ENCODE assay signal across 8 cellular contexts in the genomic region with DNA sequence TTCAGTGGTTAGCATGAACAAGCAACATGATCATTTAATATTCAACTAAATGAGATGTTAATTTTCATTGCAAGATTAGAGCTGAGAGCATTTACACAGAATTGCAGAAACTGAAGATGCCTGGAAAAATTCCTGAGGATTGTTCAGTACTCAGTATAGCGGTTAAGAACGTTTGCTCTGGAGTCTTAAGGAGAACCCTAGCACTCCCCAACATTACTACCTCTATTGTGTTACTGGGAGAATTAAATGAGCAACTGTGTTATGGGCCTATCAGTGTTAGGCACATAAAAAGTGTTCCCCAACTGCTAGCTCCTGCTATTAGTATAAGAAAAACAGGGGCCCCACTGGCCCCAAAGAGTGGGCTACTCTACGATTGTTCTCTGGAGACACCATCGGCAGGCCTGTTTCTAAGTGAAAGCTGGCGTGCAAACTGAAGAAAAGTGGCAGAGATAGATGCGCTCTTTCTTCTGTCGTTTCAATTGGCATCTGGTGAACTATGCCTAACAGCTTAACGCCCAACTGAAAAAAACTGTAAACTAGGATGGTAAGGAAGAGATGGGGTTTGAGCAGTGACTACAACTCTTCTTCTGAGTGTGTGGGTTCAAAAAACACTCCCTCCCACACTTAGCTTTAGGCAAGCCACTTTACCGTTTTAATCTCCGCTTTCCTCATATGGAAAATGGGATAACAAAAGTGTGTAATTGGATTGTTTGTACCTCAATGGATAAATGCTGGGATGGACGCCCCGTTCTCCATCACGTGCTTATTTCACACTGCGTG. TPM values are rescaled to one million over a fixed set of nuclear protein-coding genes. Genes with fewer than 3 reads are reported as not detected.
DNase-seq lines count a peak whose midpoint lies in the region; ATAC-seq and TF ChIP-seq lines count a peak whose summit lies in the region.

No MANE protein-coding gene starts in this region.

- TF ChIP-seq EP300 in sigmoid colon (IDR thresholded peaks at IDR 0.05) = no peak

- TF ChIP-seq CTCF in GM12864 (IDR thresholded peaks at IDR 0.05; ENCODE audit: low read depth, low read length, missing control alignments) (no peak), SU-DHL-6 (IDR thresholded peaks at IDR 0.05; ENCODE audit: insufficient read depth, low read length, poor library complexity, severe bottlenecking) (no peak), fibroblast of pulmonary artery (IDR thresholded peaks at IDR 0.05; ENCODE audit: low read length, missing control alignments) (no peak), sigmoid colon (IDR thresholded peaks at IDR 0.05) (no peak)

- H2AFZ ChIP-seq in SU-DHL-6 (ENCODE audit: low read depth, low read length, severe bottlenecking) = peak overlapping the region; percentile 10

- no peak for DNase-seq in GM12864 (ENCODE audit: low read depth)
- DNase-seq in fibroblast of pulmonary artery (ENCODE audit: low read depth) = no peak
- DNase-seq in sigmoid colon = no peak
- no peak for DNase-seq in GDM1 (lab: John Stamatoyannopoulos, UW)
- DNase-seq in stimulated activated CD4-positive, alpha-beta T cell treated with anti-CD3 and anti-CD28 coated beads, Interleukin-2, amount 100 ng/mL, for 48 hours = no peak

- peaks cover 0 to 62% (median 58%) of the 10 kb centered on the region in 4 donors for H3K4me1 ChIP-seq in sigmoid colon

- H3K36me3 ChIP-seq in SU-DHL-6 (ENCODE audit: low read length) = no peaks in the 10 kb centered on the region; the same call in 1 of the 2 replicates
- H3K36me3 ChIP-seq in sigmoid colon = no peaks in the 10 kb centered on the region

- H3K9me3 ChIP-seq in SU-DHL-6 (ENCODE audit: insufficient read depth, low read length) = no peaks in the 10 kb centered on the region
- H3K9me3 ChIP-seq in sigmoid colon = no peaks in the 10 kb centered on the region

- H3K4me3 ChIP-seq in GM12864 (ENCODE audit: low read depth, low read length) (peak overlapping the region; percentile 66), SU-DHL-6 (ENCODE audit: insufficient read depth, low read length, poor library complexity, severe bottlenecking) (peak overlapping the region; percentile 67), fibroblast of pulmonary artery (replicated peaks; ENCODE audit: low read depth, low read length) (peak overlapping the region; percentile 77), sigmoid colon (peak overlapping the region; percentile 78 to 95 (median 78))

- intact Hi-C loops in sigmoid colon (cut with DNase I) = loop anchor here (5.0 kb wide), 1 partner anchor 181 kb away; no protein-coding TSS in a partner anchor

- ATAC-seq in GM18511 (IDR thresholded peaks at IDR 0.05; ENCODE audit: unreplicated experiment) (no peak), HG02884 (IDR thresholded peaks at IDR 0.05; ENCODE audit: unreplicated experiment) (no peak)

- TF ChIP-seq POLR2A in sigmoid colon (IDR thresholded peaks at IDR 0.05) = no peak

- H3F3A ChIP-seq in SU-DHL-6 (ENCODE audit: insufficient read depth) = peaks cover 6% of the 10 kb centered on the region; the same call in 1 of the 2 replicates

- H3K9me2 ChIP-seq in SU-DHL-6 (replicated peaks; ENCODE audit: insufficient read depth, low read length) = no peaks in the 10 kb centered on the region

- no peaks in the 10 kb centered on the region for H4K20me1 ChIP-seq in SU-DHL-6 (ENCODE audit: low read depth, low read length)

- no peaks in the 10 kb centered on the region for H3K27me3 ChIP-seq in SU-DHL-6 (ENCODE audit: low read length)
- no peaks in the 10 kb centered on the region for H3K27me3 ChIP-seq in sigmoid colon

- H3K27ac ChIP-seq in SU-DHL-6 (ENCODE audit: low read depth, low read length) (peak overlapping the region; percentile 63), sigmoid colon (peak overlapping the region; percentile 91 to 95 (median 94))

- 45 to 54% methylated on average over 14 of the region's 14 CpGs for whole genome bisulfite sequencing in sigmoid colon, 2 donors

- peak overlapping the region; percentile 90 for H3K9ac ChIP-seq in SU-DHL-6 (ENCODE audit: low read length)

- peak overlapping the region; percentile 79 for H3K4me2 ChIP-seq in SU-DHL-6 (ENCODE audit: low read depth, low read length, poor library complexity, severe bottlenecking)

- H3K79me2 ChIP-seq in SU-DHL-6 (ENCODE audit: insufficient read depth, low read length) = peaks cover 59% of the 10 kb centered on the region

RNA-seq across cellular contexts. Expression of a gene that starts 1.3 kb away (rescaled TPM):
- 10 to 100 TPM; 20.3 to 32.3 (median 24.4) TPM for total RNA-seq in sigmoid colon
- polyA plus RNA-seq in sigmoid colon = 10 to 100 TPM; 14.6 to 22.7 (median 21.0) TPM
